Comparison of ENCODE assay signal across 26 cellular contexts in the genomic region with DNA sequence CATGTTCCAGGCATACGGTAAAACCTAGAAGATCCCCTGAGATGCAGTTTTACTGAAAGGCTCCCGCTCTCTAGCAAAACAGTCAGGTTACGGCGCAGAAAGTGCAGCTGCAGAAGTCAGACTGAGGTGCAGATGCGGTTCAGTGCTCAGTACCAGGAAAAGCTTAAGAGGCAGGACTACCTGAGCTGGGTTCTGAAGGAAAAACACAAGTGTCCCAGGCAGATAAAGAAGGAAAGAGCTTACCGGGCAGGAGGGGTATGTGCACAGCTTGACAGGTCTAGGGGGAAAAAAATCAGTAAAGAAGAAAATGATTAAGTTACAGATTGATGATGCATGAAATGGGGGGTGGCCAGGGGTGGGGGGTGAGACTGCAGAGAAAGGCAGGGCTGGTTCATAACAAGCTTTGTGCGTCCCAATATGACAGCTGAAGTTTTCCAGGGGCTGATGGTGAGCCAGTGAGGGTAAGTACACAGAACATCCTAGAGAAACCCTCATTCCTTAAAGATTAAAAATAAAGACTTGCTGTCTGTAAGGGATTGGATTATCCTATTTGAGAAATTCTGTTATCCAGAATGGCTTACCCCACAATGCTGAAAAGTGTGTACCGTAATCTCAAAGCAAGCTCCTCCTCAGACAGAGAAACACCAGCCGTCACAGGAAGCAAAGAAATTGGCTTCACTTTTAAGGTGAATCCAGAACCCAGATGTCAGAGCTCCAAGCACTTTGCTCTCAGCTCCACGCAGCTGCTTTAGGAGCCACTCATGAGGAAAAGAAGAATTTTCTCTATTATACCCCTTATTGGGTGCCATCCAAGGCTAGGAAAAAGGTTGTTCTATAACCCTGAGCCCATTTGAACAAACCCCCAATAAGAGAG. TPM values are rescaled to one million over a fixed set of nuclear protein-coding genes. Genes with fewer than 3 reads are reported as not detected.
DNase-seq lines count a peak whose midpoint lies in the region; ATAC-seq and TF ChIP-seq lines count a peak whose summit lies in the region.
"Had no signal": no experiment of that assay in that cellular context is flagged by ENCODE, and none has a peak within 500 bp of the region (broad histone marks: within the 10 kb centered on the region; RNA-seq: fewer than 3 reads in every experiment).

No MANE protein-coding gene starts in this region.

- H3K36me3 ChIP-seq in BLaER1, result no peaks in the 10 kb centered on the region
- no peaks in the 10 kb centered on the region for H3K36me3 ChIP-seq in skeletal muscle satellite cell (ENCODE audit: insufficient read depth, low read length)
- H3K36me3 ChIP-seq: left lung, neutrophil, Peyer's patch had no signal

- H3K4me1 ChIP-seq in BLaER1, result peaks cover 44% of the 10 kb centered on the region
- H3K4me1 ChIP-seq in skeletal muscle satellite cell (ENCODE audit: control insufficient read depth, insufficient read depth, low read length), result peaks cover 9% of the 10 kb centered on the region
- H3K4me1 ChIP-seq: left lung, Peyer's patch had no signal

- no peak for ATAC-seq in WTC11
- ATAC-seq in HG02642 (IDR thresholded peaks at IDR 0.05; ENCODE audit: poor library complexity, unreplicated experiment), result no peak
- ATAC-seq: K562, mucosa of descending colon had no signal

- H3K4me3 ChIP-seq in BLaER1 (no peak overlapping the region), skeletal muscle satellite cell (ENCODE audit: low read length) (no peak overlapping the region)
- H3K4me3 ChIP-seq: K562, left lung, mucosa of descending colon, Peyer's patch, SK-N-MC had no signal

- no peak for TF ChIP-seq CTCF in WTC11 (IDR thresholded peaks at IDR 0.05)

- H3K27ac Mint-ChIP-seq in WTC11, result peak overlapping the region; percentile 28
- H3K27ac Mint-ChIP-seq: activated CD4-positive, alpha-beta memory T cell treated with anti-CD3 and anti-CD28 coated beads for 36 hours had no signal

- H3K4me1 Mint-ChIP-seq in WTC11, result peaks cover 72% of the 10 kb centered on the region

- no peak overlapping the region for H3K4me3 Mint-ChIP-seq in WTC11
- H3K4me3 Mint-ChIP-seq: activated CD4-positive, alpha-beta memory T cell treated with anti-CD3 and anti-CD28 coated beads for 36 hours had no signal

- H3K4me2 ChIP-seq in BLaER1 (peak overlapping the region; percentile 65), skeletal muscle satellite cell (ENCODE audit: low read length) (peak overlapping the region; percentile 45)

- H3K9ac ChIP-seq in BLaER1, result 0 out of 2 replicates have a peak overlapping the region, but pooled peaks have one; percentile 27
- H3K9ac ChIP-seq in skeletal muscle satellite cell (ENCODE audit: low read depth, low read length), result no peak overlapping the region

- H3K27me3 ChIP-seq in BLaER1 (no peaks in the 10 kb centered on the region), skeletal muscle satellite cell (ENCODE audit: control insufficient read depth, insufficient read depth, low read length) (no peaks in the 10 kb centered on the region)
- H3K27me3 ChIP-seq: left lung, neutrophil, Peyer's patch had no signal

- H3K27me3 Mint-ChIP-seq in WTC11 (ENCODE audit: low read depth), result no peaks in the 10 kb centered on the region

- peaks cover 11% of the 10 kb centered on the region; the same call in 1 of the 2 replicates for H3K9me3 ChIP-seq in BLaER1
- no peaks in the 10 kb centered on the region for H3K9me3 ChIP-seq in skeletal muscle satellite cell (replicated peaks; ENCODE audit: low read length)
- H3K9me3 ChIP-seq: left lung, mucosa of descending colon, neutrophil, Peyer's patch had no signal

- peaks cover 13% of the 10 kb centered on the region for H3K36me3 Mint-ChIP-seq in WTC11
- H3K36me3 Mint-ChIP-seq: activated CD4-positive, alpha-beta memory T cell treated with anti-CD3 and anti-CD28 coated beads for 36 hours had no signal

- no peaks in the 10 kb centered on the region for H3K9me3 Mint-ChIP-seq in WTC11
- H3K9me3 Mint-ChIP-seq: activated CD4-positive, alpha-beta memory T cell treated with anti-CD3 and anti-CD28 coated beads for 36 hours had no signal

- H4K20me1 ChIP-seq in BLaER1, result peaks cover 31% of the 10 kb centered on the region; the same call in 1 of the 2 replicates

- CTCF ChIA-PET in WTC11 (lab: Charles Lee), result interaction anchor here (1.3 kb wide), 1 partner anchor 10 kb away, joined by 3 read pairs; no protein-coding TSS in a partner anchor

- DNase-seq in WTC11 (ENCODE audit: low spot score), result no peak
- peak; percentile 73 for DNase-seq in left kidney (ENCODE audit: low read depth, low spot score)
- no peak for DNase-seq in SW 1271 (lab: John Stamatoyannopoulos, UW)
- no peak for DNase-seq in NCI-H2029 treated with DMSO at 0.1 percent for 48 hours (lab: John Stamatoyannopoulos, UW)
- no peak for DNase-seq in GF-D8 (lab: John Stamatoyannopoulos, UW)
- DNase-seq: ACHN; activated CD4-positive, alpha-beta memory T cell treated with anti-CD3 and anti-CD28 coated beads for 36 hours; amniotic stem cell; caudate nucleus; effector CD4-positive, alpha-beta T cell; erythroblast; glutamatergic neuron; left lung; mucosa of descending colon; NCI-H1694 treated with DMSO at 0.1 percent for 48 hours; NCI-H774; Peyer's patch; stimulated activated CD8-positive, alpha-beta memory T cell treated with anti-CD3 and anti-CD28 coated beads, Interleukin-4, amount 100 ng/mL, for 48 hours; substantia nigra had no signal

- POLR2A ChIA-PET in WTC11 (lab: Charles Lee), result interaction anchor here (0.6 to 0.7 kb wide), 2 partner anchors 11 to 23 kb away, joined by 3 to 4 read pairs; no protein-coding TSS in a partner anchor

- 0 out of 2 replicates have a peak overlapping the region, but pooled peaks have one; percentile 4 for H3K27ac ChIP-seq in BLaER1
- H3K27ac ChIP-seq: left lung, neutrophil, SK-N-MC, VCaP had no signal

TF ChIP-seq in WTC11, 78 proteins besides CTCF, POLR2A, EP300 and RAD21 (continues in another document):
- TF ChIP-seq, protein P1, sequence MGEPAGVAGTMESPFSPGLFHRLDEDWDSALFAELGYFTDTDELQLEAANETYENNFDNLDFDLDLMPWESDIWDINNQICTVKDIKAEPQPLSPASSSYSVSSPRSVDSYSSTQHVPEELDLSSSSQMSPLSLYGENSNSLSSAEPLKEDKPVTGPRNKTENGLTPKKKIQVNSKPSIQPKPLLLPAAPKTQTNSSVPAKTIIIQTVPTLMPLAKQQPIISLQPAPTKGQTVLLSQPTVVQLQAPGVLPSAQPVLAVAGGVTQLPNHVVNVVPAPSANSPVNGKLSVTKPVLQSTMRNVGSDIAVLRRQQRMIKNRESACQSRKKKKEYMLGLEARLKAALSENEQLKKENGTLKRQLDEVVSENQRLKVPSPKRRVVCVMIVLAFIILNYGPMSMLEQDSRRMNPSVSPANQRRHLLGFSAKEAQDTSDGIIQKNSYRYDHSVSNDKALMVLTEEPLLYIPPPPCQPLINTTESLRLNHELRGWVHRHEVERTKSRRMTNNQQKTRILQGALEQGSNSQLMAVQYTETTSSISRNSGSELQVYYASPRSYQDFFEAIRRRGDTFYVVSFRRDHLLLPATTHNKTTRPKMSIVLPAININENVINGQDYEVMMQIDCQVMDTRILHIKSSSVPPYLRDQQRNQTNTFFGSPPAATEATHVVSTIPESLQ (CRISPR knock-in tag; IDR thresholded peaks at IDR 0.05), result no peak
- TF ChIP-seq, protein P2, sequence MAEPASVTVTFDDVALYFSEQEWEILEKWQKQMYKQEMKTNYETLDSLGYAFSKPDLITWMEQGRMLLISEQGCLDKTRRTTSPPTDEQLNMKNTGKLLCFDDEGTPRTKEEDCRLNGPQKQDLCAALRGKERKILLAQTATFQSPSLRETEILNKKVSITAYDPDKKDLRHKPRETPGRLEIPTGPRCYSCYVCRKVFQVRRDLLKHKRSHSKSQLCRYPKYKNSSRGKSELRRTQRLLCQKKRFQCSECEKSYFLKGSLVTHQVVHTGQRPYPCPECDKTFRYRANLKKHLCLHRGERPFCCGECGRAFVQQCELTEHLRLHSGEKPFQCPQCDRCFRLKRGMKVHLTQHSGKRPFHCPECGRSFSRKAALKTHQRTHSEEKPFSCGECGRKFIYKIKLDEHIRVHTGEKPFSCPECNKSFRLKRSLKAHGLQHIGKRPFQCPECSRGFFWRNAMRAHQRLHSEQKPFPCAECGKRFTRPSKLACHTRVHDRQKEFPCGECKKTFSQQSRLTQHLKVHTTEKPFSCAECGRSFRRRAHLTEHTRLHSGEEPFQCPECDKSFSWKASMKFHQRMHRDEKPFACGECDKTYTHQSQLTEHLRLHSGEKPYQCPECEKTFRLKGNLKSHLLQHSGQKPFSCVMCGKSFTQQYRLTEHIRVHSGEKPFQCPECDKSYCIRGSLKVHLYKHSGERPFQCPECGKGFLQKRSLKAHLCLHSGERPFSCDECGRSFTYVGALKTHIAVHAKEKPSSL (CRISPR knock-in tag; conservative IDR thresholded peaks at IDR 0.05), result no peak
- TF ChIP-seq ZNF219 (CRISPR knock-in tag; IDR thresholded peaks at IDR 0.05; ENCODE audit: borderline replicate concordance), result no peak
- no peak for TF ChIP-seq GTF2I (CRISPR knock-in tag; conservative IDR thresholded peaks at IDR 0.05)
- TF ChIP-seq, protein P3, sequence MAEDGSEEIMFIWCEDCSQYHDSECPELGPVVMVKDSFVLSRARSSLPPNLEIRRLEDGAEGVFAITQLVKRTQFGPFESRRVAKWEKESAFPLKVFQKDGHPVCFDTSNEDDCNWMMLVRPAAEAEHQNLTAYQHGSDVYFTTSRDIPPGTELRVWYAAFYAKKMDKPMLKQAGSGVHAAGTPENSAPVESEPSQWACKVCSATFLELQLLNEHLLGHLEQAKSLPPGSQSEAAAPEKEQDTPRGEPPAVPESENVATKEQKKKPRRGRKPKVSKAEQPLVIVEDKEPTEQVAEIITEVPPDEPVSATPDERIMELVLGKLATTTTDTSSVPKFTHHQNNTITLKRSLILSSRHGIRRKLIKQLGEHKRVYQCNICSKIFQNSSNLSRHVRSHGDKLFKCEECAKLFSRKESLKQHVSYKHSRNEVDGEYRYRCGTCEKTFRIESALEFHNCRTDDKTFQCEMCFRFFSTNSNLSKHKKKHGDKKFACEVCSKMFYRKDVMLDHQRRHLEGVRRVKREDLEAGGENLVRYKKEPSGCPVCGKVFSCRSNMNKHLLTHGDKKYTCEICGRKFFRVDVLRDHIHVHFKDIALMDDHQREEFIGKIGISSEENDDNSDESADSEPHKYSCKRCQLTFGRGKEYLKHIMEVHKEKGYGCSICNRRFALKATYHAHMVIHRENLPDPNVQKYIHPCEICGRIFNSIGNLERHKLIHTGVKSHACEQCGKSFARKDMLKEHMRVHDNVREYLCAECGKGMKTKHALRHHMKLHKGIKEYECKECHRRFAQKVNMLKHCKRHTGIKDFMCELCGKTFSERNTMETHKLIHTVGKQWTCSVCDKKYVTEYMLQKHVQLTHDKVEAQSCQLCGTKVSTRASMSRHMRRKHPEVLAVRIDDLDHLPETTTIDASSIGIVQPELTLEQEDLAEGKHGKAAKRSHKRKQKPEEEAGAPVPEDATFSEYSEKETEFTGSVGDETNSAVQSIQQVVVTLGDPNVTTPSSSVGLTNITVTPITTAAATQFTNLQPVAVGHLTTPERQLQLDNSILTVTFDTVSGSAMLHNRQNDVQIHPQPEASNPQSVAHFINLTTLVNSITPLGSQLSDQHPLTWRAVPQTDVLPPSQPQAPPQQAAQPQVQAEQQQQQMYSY (CRISPR knock-in tag; IDR thresholded peaks at IDR 0.05), result no peak

RNA-seq across cellular contexts. Expression of a gene that starts 11.8 kb away (rescaled TPM):
- 62.4 to 72.6 TPM (median 68.8 TPM) in 3 replicates for total RNA-seq in WTC11 (2021)
- 6.8 and 10.3 TPM in 2 replicates for total RNA-seq in skeletal muscle satellite cell (2012; rRNA removed)
